In genomic region chr10:110409488-110409887, GRCh38 we compare ENCODE assay signal across 19 cellular contexts.
A peak's percentile ranks its signal among the peaks of the same experiment; 100 is the strongest.
DNase-seq lines count a peak whose midpoint lies in the region; ATAC-seq and TF ChIP-seq lines count a peak whose summit lies in the region.
"Had no signal": no experiment of that assay in that cellular context is flagged by ENCODE, and none has a peak within 500 bp of the region (broad histone marks: within the 10 kb centered on the region; RNA-seq: fewer than 3 reads in every experiment).

No MANE protein-coding gene starts in this region.

- intact Hi-C loops in natural killer cell (cut with micrococcal nuclease) = no loop called here

- no peaks in the 10 kb centered on the region for H3K36me3 Mint-ChIP-seq in natural killer cell treated with Interleukin-12 subunit alpha and Interleukin-12 subunit beta and Interleukin-15 and Interleukin-18, amount 100 ng/mL, for 72 hours
- H3K36me3 Mint-ChIP-seq in natural killer cell = no peaks in the 10 kb centered on the region
- H3K36me3 Mint-ChIP-seq: activated naive CD8-positive, alpha-beta T cell treated with anti-CD3 and anti-CD28 coated beads, Interleukin-2, amount 10 ng/mL, durations not matched to agents 7 days and 5 days; brain; CD14-positive monocyte had no signal

- no peaks in the 10 kb centered on the region for H3K27me3 ChIP-seq in RWPE2 (ENCODE audit: insufficient read depth, poor library complexity, severe bottlenecking)
- no peaks in the 10 kb centered on the region for H3K27me3 ChIP-seq in foreskin keratinocyte
- H3K27me3 ChIP-seq: colonic mucosa, SJCRH30 had no signal

- peak overlapping the region; percentile 33 to 91 for H3K27ac Mint-ChIP-seq in natural killer cell treated with Interleukin-12 subunit alpha and Interleukin-12 subunit beta and Interleukin-15 and Interleukin-18, amount 100 ng/mL, for 72 hours
- no peak overlapping the region for H3K27ac Mint-ChIP-seq in natural killer cell
- H3K27ac Mint-ChIP-seq: activated B cell treated with CpG ODN at 0.5 μM for 24 hours; activated naive CD8-positive, alpha-beta T cell treated with anti-CD3 and anti-CD28 coated beads, Interleukin-2, amount 10 ng/mL, durations not matched to agents 7 days and 5 days; H9 had no signal

- no peaks in the 10 kb centered on the region for H3K9me3 Mint-ChIP-seq in natural killer cell treated with Interleukin-12 subunit alpha and Interleukin-12 subunit beta and Interleukin-15 and Interleukin-18, amount 100 ng/mL, for 72 hours
- no peaks in the 10 kb centered on the region for H3K9me3 Mint-ChIP-seq in natural killer cell
- H3K9me3 Mint-ChIP-seq: activated B cell treated with CpG ODN at 0.5 μM for 24 hours; activated naive CD8-positive, alpha-beta T cell treated with anti-CD3 and anti-CD28 coated beads, Interleukin-2, amount 10 ng/mL, durations not matched to agents 7 days and 5 days; H9; nephron progenitor cell; stimulated activated naive CD8-positive, alpha-beta T cell treated with anti-CD3 and anti-CD28 coated beads, Interleukin-15, amount 100 ng/mL, for 72 hours had no signal

- no peak overlapping the region for H3K4me3 Mint-ChIP-seq in natural killer cell treated with Interleukin-12 subunit alpha and Interleukin-12 subunit beta and Interleukin-15 and Interleukin-18, amount 100 ng/mL, for 72 hours
- no peak overlapping the region for H3K4me3 Mint-ChIP-seq in natural killer cell
- H3K4me3 Mint-ChIP-seq: activated naive CD8-positive, alpha-beta T cell treated with anti-CD3 and anti-CD28 coated beads, Interleukin-2, amount 10 ng/mL, durations not matched to agents 7 days and 5 days; brain; H9; nephron progenitor cell; stimulated activated naive CD8-positive, alpha-beta T cell treated with anti-CD3 and anti-CD28 coated beads, Interleukin-15, amount 100 ng/mL, for 72 hours had no signal

- no peaks in the 10 kb centered on the region for H3K9me3 ChIP-seq in RWPE2 (ENCODE audit: severe bottlenecking)
- H3K9me3 ChIP-seq: colonic mucosa, SJCRH30 had no signal

- DNase-seq in natural killer cell treated with Interleukin-12 subunit alpha and Interleukin-12 subunit beta and Interleukin-15 and Interleukin-18, amount 100 ng/mL, for 72 hours (ENCODE audit: low spot score) = no peak
- no peak for DNase-seq in natural killer cell
- DNase-seq in RWPE2 (ENCODE audit: low spot score) = no peak
- DNase-seq in foreskin keratinocyte = no peak
- no peak for DNase-seq in substantia nigra (lab: John Stamatoyannopoulos, UW)
- no peak for DNase-seq in EL
- no peak for DNase-seq in activated T-cell treated with anti-CD3 and anti-CD28 coated beads for 4 hours
- no peak for DNase-seq in NCI-H1105 (lab: John Stamatoyannopoulos, UW)
- DNase-seq: activated B cell treated with CpG ODN at 0.5 μM for 24 hours; activated naive CD8-positive, alpha-beta T cell treated with anti-CD3 and anti-CD28 coated beads, Interleukin-2, amount 10 ng/mL, durations not matched to agents 7 days and 5 days; colonic mucosa; DMS153; H9; NCI-H2081; nephron progenitor cell; SJCRH30; stimulated activated naive CD8-positive, alpha-beta T cell treated with anti-CD3 and anti-CD28 coated beads, Interleukin-15, amount 100 ng/mL, for 72 hours had no signal

- peaks cover 67% of the 10 kb centered on the region for H3K4me1 ChIP-seq in RWPE2 (ENCODE audit: insufficient read depth, poor library complexity, severe bottlenecking)
- H3K4me1 ChIP-seq in foreskin keratinocyte = peaks cover 46% of the 10 kb centered on the region

- no peak for ATAC-seq in natural killer cell treated with Interleukin-12 subunit alpha and Interleukin-12 subunit beta and Interleukin-15 and Interleukin-18, amount 100 ng/mL, for 72 hours
- no peak for ATAC-seq in natural killer cell
- ATAC-seq in RWPE2 (ENCODE audit: low read depth) = no peak
- no peak for ATAC-seq in foreskin keratinocyte
- ATAC-seq: stimulated activated naive CD8-positive, alpha-beta T cell treated with anti-CD3 and anti-CD28 coated beads, Interleukin-15, amount 100 ng/mL, for 72 hours had no signal

- TF ChIP-seq CTCF in natural killer cell (IDR thresholded peaks at IDR 0.05) = no peak
- no peak for TF ChIP-seq CTCF in RWPE2 (IDR thresholded peaks at IDR 0.05; ENCODE audit: poor library complexity, severe bottlenecking)
- no peak for TF ChIP-seq CTCF in foreskin keratinocyte (conservative IDR thresholded peaks at IDR 0.05)

- no peaks in the 10 kb centered on the region for H3K36me3 ChIP-seq in RWPE2 (ENCODE audit: low read depth)
- H3K36me3 ChIP-seq: colonic mucosa, SJCRH30 had no signal

- H3K27ac ChIP-seq in RWPE2 (ENCODE audit: poor library complexity, severe bottlenecking) (peak overlapping the region; percentile 97), foreskin keratinocyte (peak overlapping the region; percentile 94), substantia nigra (ENCODE audit: low read depth, low read length, poor library complexity, severe bottlenecking) (no peak overlapping the region)
- H3K27ac ChIP-seq: colonic mucosa, SJCRH30 had no signal

- peaks cover 58 to 62% of the 10 kb centered on the region in 2 donors for H3K4me1 Mint-ChIP-seq in natural killer cell treated with Interleukin-12 subunit alpha and Interleukin-12 subunit beta and Interleukin-15 and Interleukin-18, amount 100 ng/mL, for 72 hours (ENCODE audit: low read depth in 2 of 2)
- peaks cover 36 to 39% of the 10 kb centered on the region in 2 donors for H3K4me1 Mint-ChIP-seq in natural killer cell

- peaks cover 0 to 3% of the 10 kb centered on the region in 2 donors for H3K27me3 Mint-ChIP-seq in natural killer cell treated with Interleukin-12 subunit alpha and Interleukin-12 subunit beta and Interleukin-15 and Interleukin-18, amount 100 ng/mL, for 72 hours
- peaks cover 17 to 33% of the 10 kb centered on the region in 2 donors for H3K27me3 Mint-ChIP-seq in natural killer cell (ENCODE audit: low read depth in 2 of 2)

- no peak overlapping the region for H3K4me3 ChIP-seq in RWPE2 (ENCODE audit: severe bottlenecking)
- H3K4me3 ChIP-seq: colonic mucosa, SJCRH30 had no signal

Comparison
In these comparisons a context has a peak if more than half of its experiments do, and no peak if none do; other contexts are left out.
1. H3K27ac Mint-ChIP-seq: peak in natural killer cell treated with Interleukin-12 subunit alpha and Interleukin-12 subunit beta and Interleukin-15 and Interleukin-18, amount 100 ng/mL, for 72 hours (2 of 2); none in natural killer cell (0 of 2).